ENCODE assay signal across 8 cellular contexts in the genomic region with DNA sequence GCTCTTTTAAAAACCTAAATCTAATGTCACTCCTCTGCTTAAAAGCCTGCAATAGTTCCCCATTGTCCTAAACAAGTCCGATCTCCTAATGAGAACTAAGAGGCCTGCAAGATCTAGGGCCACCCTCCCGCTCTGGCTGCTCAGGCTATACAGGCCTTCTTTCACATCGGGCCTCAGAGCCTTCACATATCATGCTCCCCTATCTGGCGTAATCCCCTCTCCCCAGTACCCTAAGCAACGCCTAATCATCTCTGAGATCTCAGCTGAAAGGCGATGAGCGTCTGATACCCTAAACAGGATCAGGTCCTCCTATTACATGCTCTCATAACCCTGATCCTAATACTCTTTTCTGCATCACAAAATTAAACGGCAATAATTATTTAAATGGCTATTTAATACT. TPM values are rescaled to one million over a fixed set of nuclear protein-coding genes. Genes with fewer than 3 reads are reported as not detected.
A peak's percentile ranks its signal among the peaks of the same experiment; 100 is the strongest.
DNase-seq lines count a peak whose midpoint lies in the region; ATAC-seq, FAIRE-seq and TF ChIP-seq lines count a peak whose summit lies in the region.

No MANE protein-coding gene starts in this region.

- peaks cover 1% of the 10 kb centered on the region in 2 donors for H3K36me3 Mint-ChIP-seq in activated T-cell treated with anti-CD3 and anti-CD28 coated beads, Interleukin-2, amount 50 U/mL, for 72 hours (ENCODE audit: insufficient read depth in 2 of 2)
- no peaks in the 10 kb centered on the region for H3K36me3 Mint-ChIP-seq in activated naive CD8-positive, alpha-beta T cell treated with anti-CD3 and anti-CD28 coated beads, Interleukin-2, amount 50 U/mL, for 24 hours (ENCODE audit: low read depth)

- H3K9me3 Mint-ChIP-seq in activated T-cell treated with anti-CD3 and anti-CD28 coated beads, Interleukin-2, amount 50 U/mL, for 72 hours: no peaks in the 10 kb centered on the region
- no peaks in the 10 kb centered on the region for H3K9me3 Mint-ChIP-seq in activated naive CD8-positive, alpha-beta T cell treated with anti-CD3 and anti-CD28 coated beads, Interleukin-2, amount 50 U/mL, for 24 hours

- H3K4me1 Mint-ChIP-seq in activated T-cell treated with anti-CD3 and anti-CD28 coated beads, Interleukin-2, amount 50 U/mL, for 72 hours (ENCODE audit: low read depth): peaks cover 76% of the 10 kb centered on the region
- H3K4me1 Mint-ChIP-seq in activated naive CD8-positive, alpha-beta T cell treated with anti-CD3 and anti-CD28 coated beads, Interleukin-2, amount 50 U/mL, for 24 hours: peaks cover 76% of the 10 kb centered on the region

- peak overlapping the region; percentile 19 for H3K27ac Mint-ChIP-seq in activated T-cell treated with anti-CD3 and anti-CD28 coated beads, Interleukin-2, amount 50 U/mL, for 72 hours
- H3K27ac Mint-ChIP-seq in activated naive CD8-positive, alpha-beta T cell treated with anti-CD3 and anti-CD28 coated beads, Interleukin-2, amount 50 U/mL, for 24 hours: no peak overlapping the region

- CTCF ChIA-PET in GM10248 (lab: Yijun Ruan, JAX): interaction anchor here (1.1 kb wide), 1 partner anchor 56 kb away, joined by 3 read pairs; no protein-coding TSS in a partner anchor

- 31 to 52% methylated on average over 8 of the region's 8 CpGs for WGBS in tibial nerve, 2 donors

- H3K36me3 ChIP-seq in kidney epithelial cell (ENCODE audit: control insufficient read depth, insufficient read depth, low read length): no peaks in the 10 kb centered on the region
- H3K36me3 ChIP-seq in tibial nerve: no peaks in the 10 kb centered on the region

- H3K27me3 Mint-ChIP-seq in activated T-cell treated with anti-CD3 and anti-CD28 coated beads, Interleukin-2, amount 50 U/mL, for 72 hours (ENCODE audit: low read depth): no peaks in the 10 kb centered on the region
- no peaks in the 10 kb centered on the region for H3K27me3 Mint-ChIP-seq in activated naive CD8-positive, alpha-beta T cell treated with anti-CD3 and anti-CD28 coated beads, Interleukin-2, amount 50 U/mL, for 24 hours

- H3K27ac ChIP-seq in tibial nerve: peak overlapping the region in 3 of 4 donors; percentile 91 to 99 (median 96)

- H3K27me3 ChIP-seq in kidney epithelial cell (ENCODE audit: control insufficient read depth, insufficient read depth, low read length) (no peaks in the 10 kb centered on the region), tibial nerve (no peaks in the 10 kb centered on the region)

- H3K4me3 ChIP-seq in kidney epithelial cell (ENCODE audit: low read depth, low read length) (peak overlapping the region; percentile 86), tibial nerve (peak overlapping the region in 3 of 4 donors; percentile 85 to 98 (median 93))

- peaks cover 5 to 76% (median 26%) of the 10 kb centered on the region in 4 donors for H3K4me1 ChIP-seq in tibial nerve

- no peak for TF ChIP-seq EP300 in tibial nerve (IDR thresholded peaks at IDR 0.05)

- TF ChIP-seq CTCF in kidney epithelial cell (IDR thresholded peaks at IDR 0.05; ENCODE audit: insufficient read depth, low read length, poor library complexity, severe bottlenecking) (no peak), tibial nerve (IDR thresholded peaks at IDR 0.05) (no peak), GM10248 (IDR thresholded peaks at IDR 0.05; ENCODE audit: control extremely low read depth, extremely low read depth, low read depth, missing control alignments) (no peak)

- peak overlapping the region; percentile 95 to 99 for H3K4me3 Mint-ChIP-seq in activated T-cell treated with anti-CD3 and anti-CD28 coated beads, Interleukin-2, amount 50 U/mL, for 72 hours
- H3K4me3 Mint-ChIP-seq in activated naive CD8-positive, alpha-beta T cell treated with anti-CD3 and anti-CD28 coated beads, Interleukin-2, amount 50 U/mL, for 24 hours: peak overlapping the region; percentile 89

- ATAC-seq in activated T-cell treated with anti-CD3 and anti-CD28 coated beads, Interleukin-2, amount 50 U/mL, for 72 hours (replicated peaks in 1 of 2): no peak
- no peak for ATAC-seq in activated naive CD8-positive, alpha-beta T cell treated with anti-CD3 and anti-CD28 coated beads, Interleukin-2, amount 50 U/mL, for 24 hours

- no peak for TF ChIP-seq POLR2A in tibial nerve (IDR thresholded peaks at IDR 0.05)

- no peak for DNase-seq in activated T-cell treated with anti-CD3 and anti-CD28 coated beads, Interleukin-2, amount 50 U/mL, for 72 hours
- DNase-seq in activated T-cell treated with anti-CD3 and anti-CD28 coated beads, Interleukin-2, amount 50 U/mL, for 48 hours: no peak
- no peak for DNase-seq in activated naive CD8-positive, alpha-beta T cell treated with anti-CD3 and anti-CD28 coated beads, Interleukin-2, amount 50 U/mL, for 24 hours
- DNase-seq in kidney epithelial cell (ENCODE audit: low read depth) (no peak), tibial nerve (ENCODE audit: low spot score in 2 of 2) (no peak), kidney tubule cell (ENCODE audit: low spot score) (no peak), GM10248 (ENCODE audit: extremely low spot score) (no peak), RCC 7860 (ENCODE audit: low spot score) (no peak)

- no peak for FAIRE-seq in RCC 7860 (lab: Jason Lieb, UNC)

- H3K9me3 ChIP-seq in tibial nerve: no peaks in the 10 kb centered on the region

- POLR2A ChIA-PET in GM10248 (lab: Yijun Ruan, JAX): no interaction called here

RNA-seq across cellular contexts. Expression of a gene that starts 1.8 kb away (rescaled TPM):
- total RNA-seq in activated T-cell treated with anti-CD3 and anti-CD28 coated beads, Interleukin-2, amount 50 U/mL, for 72 hours: 10 to 100 TPM; 14.6 to 17.1 TPM
- total RNA-seq in kidney epithelial cell (24.5 and 25.7 TPM in 2 replicates), tibial nerve (100 to 1,000 TPM in 1 of 4 donors, 10 to 100 TPM in 3; 54.4 to 102 (median 60.2) TPM)
